3 cellular contexts compared by ENCODE assay signal in genomic region chr2:23367760-23368159, GRCh38.
TF ChIP-seq lines count a peak whose summit lies in the region.

No MANE protein-coding gene starts in this region.

TF ChIP-seq in A549, 52 proteins besides CTCF, POLR2A, EP300 and RAD21:
- TF ChIP-seq FOSB (CRISPR knock-in tag; IDR thresholded peaks at IDR 0.05) (no peak), SMC3 (IDR thresholded peaks at IDR 0.05) (no peak), JUNB (IDR thresholded peaks at IDR 0.05) (no peak), HOXA7 (CRISPR knock-in tag; IDR thresholded peaks at IDR 0.05) (no peak), RFX5 (IDR thresholded peaks at IDR 0.05) (no peak), BCL3 (IDR thresholded peaks at IDR 0.05) (no peak), HOXB13 (CRISPR knock-in tag; IDR thresholded peaks at IDR 0.05; ENCODE audit: low read depth) (no peak), MYC (IDR thresholded peaks at IDR 0.05; ENCODE audit: borderline replicate concordance, low read length) (no peak)
- TF ChIP-seq, protein P1, sequence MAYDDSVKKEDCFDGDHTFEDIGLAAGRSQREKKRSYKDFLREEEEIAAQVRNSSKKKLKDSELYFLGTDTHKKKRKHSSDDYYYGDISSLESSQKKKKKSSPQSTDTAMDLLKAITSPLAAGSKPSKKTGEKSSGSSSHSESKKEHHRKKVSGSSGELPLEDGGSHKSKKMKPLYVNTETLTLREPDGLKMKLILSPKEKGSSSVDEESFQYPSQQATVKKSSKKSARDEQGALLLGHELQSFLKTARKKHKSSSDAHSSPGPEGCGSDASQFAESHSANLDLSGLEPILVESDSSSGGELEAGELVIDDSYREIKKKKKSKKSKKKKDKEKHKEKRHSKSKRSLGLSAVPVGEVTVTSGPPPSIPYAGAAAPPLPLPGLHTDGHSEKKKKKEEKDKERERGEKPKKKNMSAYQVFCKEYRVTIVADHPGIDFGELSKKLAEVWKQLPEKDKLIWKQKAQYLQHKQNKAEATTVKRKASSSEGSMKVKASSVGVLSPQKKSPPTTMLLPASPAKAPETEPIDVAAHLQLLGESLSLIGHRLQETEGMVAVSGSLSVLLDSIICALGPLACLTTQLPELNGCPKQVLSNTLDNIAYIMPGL (CRISPR knock-in tag; IDR thresholded peaks at IDR 0.05; ENCODE audit: borderline replicate concordance): no peak

TF ChIP-seq in IMR-90, 13 proteins besides CTCF, POLR2A, EP300 and RAD21:
- no peak for TF ChIP-seq RFX5 (IDR thresholded peaks at IDR 0.05; ENCODE audit: low read depth, low read length)
- TF ChIP-seq CEBPB (IDR thresholded peaks at IDR 0.05; ENCODE audit: low read depth, low read length): 0 out of 2 replicates have a peak, but pooled peaks have one; percentile 5

TF ChIP-seq in GM23338, 12 proteins besides CTCF, POLR2A, EP300 and RAD21:
- TF ChIP-seq POLR2AphosphoS5 (IDR thresholded peaks at IDR 0.05; ENCODE audit: low read depth) (no peak), ZNF114 (CRISPR knock-in tag; IDR thresholded peaks at IDR 0.05) (no peak), STAT1 (IDR thresholded peaks at IDR 0.05; ENCODE audit: unreplicated experiment) (no peak), ZNF331 (CRISPR knock-in tag; IDR thresholded peaks at IDR 0.05; ENCODE audit: low read depth) (no peak), EZH2 (IDR thresholded peaks at IDR 0.05; ENCODE audit: low read depth, unreplicated experiment) (no peak), REST (IDR thresholded peaks at IDR 0.05; ENCODE audit: unreplicated experiment) (no peak), EZH2phosphoT487 (IDR thresholded peaks at IDR 0.05; ENCODE audit: unreplicated experiment) (no peak), NANOG (IDR thresholded peaks at IDR 0.05; ENCODE audit: borderline replicate concordance) (no peak), CREB1 (CRISPR knock-in tag; IDR thresholded peaks at IDR 0.05; ENCODE audit: low read depth) (no peak), JUNB (IDR thresholded peaks at IDR 0.05; ENCODE audit: unreplicated experiment) (no peak)
- TF ChIP-seq, protein P2, sequence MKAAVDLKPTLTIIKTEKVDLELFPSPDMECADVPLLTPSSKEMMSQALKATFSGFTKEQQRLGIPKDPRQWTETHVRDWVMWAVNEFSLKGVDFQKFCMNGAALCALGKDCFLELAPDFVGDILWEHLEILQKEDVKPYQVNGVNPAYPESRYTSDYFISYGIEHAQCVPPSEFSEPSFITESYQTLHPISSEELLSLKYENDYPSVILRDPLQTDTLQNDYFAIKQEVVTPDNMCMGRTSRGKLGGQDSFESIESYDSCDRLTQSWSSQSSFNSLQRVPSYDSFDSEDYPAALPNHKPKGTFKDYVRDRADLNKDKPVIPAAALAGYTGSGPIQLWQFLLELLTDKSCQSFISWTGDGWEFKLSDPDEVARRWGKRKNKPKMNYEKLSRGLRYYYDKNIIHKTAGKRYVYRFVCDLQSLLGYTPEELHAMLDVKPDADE (IDR thresholded peaks at IDR 0.05): no peak
- TF ChIP-seq, protein P3, sequence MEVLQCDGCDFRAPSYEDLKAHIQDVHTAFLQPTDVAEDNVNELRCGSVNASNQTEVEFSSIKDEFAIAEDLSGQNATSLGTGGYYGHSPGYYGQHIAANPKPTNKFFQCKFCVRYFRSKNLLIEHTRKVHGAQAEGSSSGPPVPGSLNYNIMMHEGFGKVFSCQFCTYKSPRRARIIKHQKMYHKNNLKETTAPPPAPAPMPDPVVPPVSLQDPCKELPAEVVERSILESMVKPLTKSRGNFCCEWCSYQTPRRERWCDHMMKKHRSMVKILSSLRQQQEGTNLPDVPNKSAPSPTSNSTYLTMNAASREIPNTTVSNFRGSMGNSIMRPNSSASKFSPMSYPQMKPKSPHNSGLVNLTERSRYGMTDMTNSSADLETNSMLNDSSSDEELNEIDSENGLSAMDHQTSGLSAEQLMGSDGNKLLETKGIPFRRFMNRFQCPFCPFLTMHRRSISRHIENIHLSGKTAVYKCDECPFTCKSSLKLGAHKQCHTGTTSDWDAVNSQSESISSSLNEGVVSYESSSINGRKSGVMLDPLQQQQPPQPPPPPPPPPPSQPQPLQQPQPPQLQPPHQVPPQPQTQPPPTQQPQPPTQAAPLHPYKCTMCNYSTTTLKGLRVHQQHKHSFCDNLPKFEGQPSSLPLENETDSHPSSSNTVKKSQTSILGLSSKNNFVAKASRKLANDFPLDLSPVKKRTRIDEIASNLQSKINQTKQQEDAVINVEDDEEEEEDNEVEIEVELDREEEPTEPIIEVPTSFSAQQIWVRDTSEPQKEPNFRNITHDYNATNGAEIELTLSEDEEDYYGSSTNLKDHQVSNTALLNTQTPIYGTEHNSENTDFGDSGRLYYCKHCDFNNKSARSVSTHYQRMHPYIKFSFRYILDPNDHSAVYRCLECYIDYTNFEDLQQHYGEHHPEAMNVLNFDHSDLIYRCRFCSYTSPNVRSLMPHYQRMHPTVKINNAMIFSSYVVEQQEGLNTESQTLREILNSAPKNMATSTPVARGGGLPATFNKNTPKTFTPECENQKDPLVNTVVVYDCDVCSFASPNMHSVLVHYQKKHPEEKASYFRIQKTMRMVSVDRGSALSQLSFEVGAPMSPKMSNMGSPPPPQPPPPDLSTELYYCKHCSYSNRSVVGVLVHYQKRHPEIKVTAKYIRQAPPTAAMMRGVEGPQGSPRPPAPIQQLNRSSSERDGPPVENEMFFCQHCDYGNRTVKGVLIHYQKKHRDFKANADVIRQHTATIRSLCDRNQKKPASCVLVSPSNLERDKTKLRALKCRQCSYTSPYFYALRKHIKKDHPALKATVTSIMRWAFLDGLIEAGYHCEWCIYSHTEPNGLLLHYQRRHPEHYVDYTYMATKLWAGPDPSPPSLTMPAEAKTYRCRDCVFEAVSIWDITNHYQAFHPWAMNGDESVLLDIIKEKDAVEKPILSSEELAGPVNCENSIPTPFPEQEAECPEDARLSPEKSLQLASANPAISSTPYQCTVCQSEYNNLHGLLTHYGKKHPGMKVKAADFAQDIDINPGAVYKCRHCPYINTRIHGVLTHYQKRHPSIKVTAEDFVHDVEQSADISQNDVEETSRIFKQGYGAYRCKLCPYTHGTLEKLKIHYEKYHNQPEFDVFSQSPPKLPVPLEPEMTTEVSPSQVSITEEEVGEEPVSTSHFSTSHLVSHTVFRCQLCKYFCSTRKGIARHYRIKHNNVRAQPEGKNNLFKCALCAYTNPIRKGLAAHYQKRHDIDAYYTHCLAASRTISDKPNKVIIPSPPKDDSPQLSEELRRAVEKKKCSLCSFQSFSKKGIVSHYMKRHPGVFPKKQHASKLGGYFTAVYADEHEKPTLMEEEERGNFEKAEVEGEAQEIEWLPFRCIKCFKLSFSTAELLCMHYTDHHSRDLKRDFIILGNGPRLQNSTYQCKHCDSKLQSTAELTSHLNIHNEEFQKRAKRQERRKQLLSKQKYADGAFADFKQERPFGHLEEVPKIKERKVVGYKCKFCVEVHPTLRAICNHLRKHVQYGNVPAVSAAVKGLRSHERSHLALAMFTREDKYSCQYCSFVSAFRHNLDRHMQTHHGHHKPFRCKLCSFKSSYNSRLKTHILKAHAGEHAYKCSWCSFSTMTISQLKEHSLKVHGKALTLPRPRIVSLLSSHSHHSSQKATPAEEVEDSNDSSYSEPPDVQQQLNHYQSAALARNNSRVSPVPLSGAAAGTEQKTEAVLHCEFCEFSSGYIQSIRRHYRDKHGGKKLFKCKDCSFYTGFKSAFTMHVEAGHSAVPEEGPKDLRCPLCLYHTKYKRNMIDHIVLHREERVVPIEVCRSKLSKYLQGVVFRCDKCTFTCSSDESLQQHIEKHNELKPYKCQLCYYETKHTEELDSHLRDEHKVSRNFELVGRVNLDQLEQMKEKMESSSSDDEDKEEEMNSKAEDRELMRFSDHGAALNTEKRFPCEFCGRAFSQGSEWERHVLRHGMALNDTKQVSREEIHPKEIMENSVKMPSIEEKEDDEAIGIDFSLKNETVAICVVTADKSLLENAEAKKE (CRISPR knock-in tag; IDR thresholded peaks at IDR 0.05): no peak
TF ChIP-seq in GM23338: peak in this region for 0.
